ENCODE assay signal across 1 cellular context in genomic region chr19:14530005-14530348, GRCh38.
TF ChIP-seq lines count a peak whose summit lies in the region.

No MANE protein-coding gene starts in this region.

TF ChIP-seq in HepG2, 621 proteins besides CTCF, POLR2A, EP300 and RAD21 (continued from another document and continues in another):
- peak; percentile 54; the same call in 1 of the 2 replicates for TF ChIP-seq HNF4G (IDR thresholded peaks at IDR 0.05; ENCODE audit: borderline replicate concordance, low read depth, low read length)
- peak; percentile 58; the same call in 1 of the 2 replicates for TF ChIP-seq HNF4G (CRISPR knock-in tag; IDR thresholded peaks at IDR 0.05; ENCODE audit: borderline replicate concordance, low read depth)
- no peak for TF ChIP-seq PITX1 (CRISPR knock-in tag; IDR thresholded peaks at IDR 0.05)
- TF ChIP-seq SNAPC4 (CRISPR knock-in tag; IDR thresholded peaks at IDR 0.05) = no peak
- TF ChIP-seq ZNF761 (CRISPR knock-in tag; conservative IDR thresholded peaks at IDR 0.05) = 0 out of 2 replicates have a peak, but pooled peaks have one; percentile 28
- TF ChIP-seq ZNF772 (CRISPR knock-in tag; IDR thresholded peaks at IDR 0.05) = no peak
- no peak for TF ChIP-seq ATF6 (CRISPR knock-in tag; conservative IDR thresholded peaks at IDR 0.05)
- TF ChIP-seq E2F1 (CRISPR knock-in tag; IDR thresholded peaks at IDR 0.05) = no peak
- TF ChIP-seq CBX1 (IDR thresholded peaks at IDR 0.05; ENCODE audit: low read depth) = no peak
- TF ChIP-seq TFDP1 (CRISPR knock-in tag; IDR thresholded peaks at IDR 0.05; ENCODE audit: borderline replicate concordance) = no peak
- TF ChIP-seq HIVEP1 (CRISPR knock-in tag; IDR thresholded peaks at IDR 0.05) = no peak
- TF ChIP-seq ZNF256 (CRISPR knock-in tag; conservative IDR thresholded peaks at IDR 0.05) = no peak
- no peak for TF ChIP-seq HNRNPH1 (optimal IDR thresholded peaks at IDR 0.05; ENCODE audit: low read depth, low read length)
- TF ChIP-seq ZNF781 (CRISPR knock-in tag; IDR thresholded peaks at IDR 0.05; ENCODE audit: borderline replicate concordance, not compliant biosample characterization) = peak; percentile 81
- TF ChIP-seq STAG1 (CRISPR knock-in tag; IDR thresholded peaks at IDR 0.05) = no peak
- 0 out of 2 replicates have a peak, but pooled peaks have one; percentile 17 for TF ChIP-seq FOXA3 (CRISPR knock-in tag; IDR thresholded peaks at IDR 0.05)
- no peak for TF ChIP-seq EZH2 (conservative IDR thresholded peaks at IDR 0.05; ENCODE audit: low read depth, low read length)
- TF ChIP-seq ZNF607 (CRISPR knock-in tag; IDR thresholded peaks at IDR 0.05; ENCODE audit: borderline replicate concordance) = no peak
- no peak for TF ChIP-seq NFAT5 (CRISPR knock-in tag; IDR thresholded peaks at IDR 0.05)
- peak; percentile 52 for TF ChIP-seq CEBPG (CRISPR knock-in tag; IDR thresholded peaks at IDR 0.05)
- TF ChIP-seq EED (CRISPR knock-in tag; IDR thresholded peaks at IDR 0.05) = 0 out of 2 replicates have a peak, but pooled peaks have one; percentile 51
- no peak for TF ChIP-seq HNRNPUL1 (IDR thresholded peaks at IDR 0.05; ENCODE audit: low read depth, low read length)
- TF ChIP-seq ZMAT3 (CRISPR knock-in tag; conservative IDR thresholded peaks at IDR 0.05) = peak; percentile 77; the same call in 1 of the 2 replicates
- no peak for TF ChIP-seq ZBTB26 (CRISPR knock-in tag; IDR thresholded peaks at IDR 0.05; ENCODE audit: borderline replicate concordance)
- TF ChIP-seq ARNTL (CRISPR knock-in tag; IDR thresholded peaks at IDR 0.05) = no peak
- TF ChIP-seq TBL1XR1 (IDR thresholded peaks at IDR 0.05; ENCODE audit: borderline replicate concordance, low read length, partially characterized antibody) = no peak
- no peak for TF ChIP-seq MIER2 (CRISPR knock-in tag; IDR thresholded peaks at IDR 0.05)
- TF ChIP-seq CEBPB (IDR thresholded peaks at IDR 0.05; ENCODE audit: borderline replicate concordance, low read depth, low read length) = peak; percentile 68
- TF ChIP-seq CHD2 (IDR thresholded peaks at IDR 0.05; ENCODE audit: low read depth, low read length) = no peak
- TF ChIP-seq SMARCC2 (IDR thresholded peaks at IDR 0.05) = no peak
- TF ChIP-seq PHF21A (CRISPR knock-in tag; IDR thresholded peaks at IDR 0.05) = peak; percentile 3; the same call in 1 of the 2 replicates
- TF ChIP-seq ZNF20 (CRISPR knock-in tag; IDR thresholded peaks at IDR 0.05) = no peak
- no peak for TF ChIP-seq TCF12 (IDR thresholded peaks at IDR 0.05)
- TF ChIP-seq TCF12 (CRISPR knock-in tag; IDR thresholded peaks at IDR 0.05) = no peak
- no peak for TF ChIP-seq BRCA1 (CRISPR knock-in tag; IDR thresholded peaks at IDR 0.05)
- no peak for TF ChIP-seq ZFP36 (IDR thresholded peaks at IDR 0.05; ENCODE audit: borderline replicate concordance, low read depth, low read length, partially characterized antibody)
- no peak for TF ChIP-seq ONECUT2 (CRISPR knock-in tag; IDR thresholded peaks at IDR 0.05)
- TF ChIP-seq MIXL1 (CRISPR knock-in tag; IDR thresholded peaks at IDR 0.05) = no peak
- TF ChIP-seq ATF7-NPFF (CRISPR knock-in tag; IDR thresholded peaks at IDR 0.05; ENCODE audit: low read depth) = 0 out of 2 replicates have a peak, but pooled peaks have one; percentile 57
- TF ChIP-seq MBNL3 (CRISPR knock-in tag; conservative IDR thresholded peaks at IDR 0.05) = no peak
- no peak for TF ChIP-seq HMGXB4 (CRISPR knock-in tag; IDR thresholded peaks at IDR 0.05; ENCODE audit: borderline replicate concordance in 1 of 2, low read depth in 1 of 2)
- no peak for TF ChIP-seq ZNF468 (CRISPR knock-in tag; IDR thresholded peaks at IDR 0.05)
- TF ChIP-seq MAFG (CRISPR knock-in tag; IDR thresholded peaks at IDR 0.05) = no peak
- no peak for TF ChIP-seq ZBTB7A (CRISPR knock-in tag; IDR thresholded peaks at IDR 0.05)
- no peak for TF ChIP-seq SIN3A (IDR thresholded peaks at IDR 0.05; ENCODE audit: borderline replicate concordance, low read depth, low read length)
- 0 out of 2 replicates have a peak, but pooled peaks have one; percentile 23 for TF ChIP-seq FOSL2 (CRISPR knock-in tag; IDR thresholded peaks at IDR 0.05)
- 0 out of 2 replicates have a peak, but pooled peaks have one; percentile 6 for TF ChIP-seq ZFP91 (CRISPR knock-in tag; IDR thresholded peaks at IDR 0.05; ENCODE audit: borderline replicate concordance)
- no peak; the same call in 1 of the 2 replicates for TF ChIP-seq ZNF225 (CRISPR knock-in tag; IDR thresholded peaks at IDR 0.05)
